In the genomic region with DNA sequence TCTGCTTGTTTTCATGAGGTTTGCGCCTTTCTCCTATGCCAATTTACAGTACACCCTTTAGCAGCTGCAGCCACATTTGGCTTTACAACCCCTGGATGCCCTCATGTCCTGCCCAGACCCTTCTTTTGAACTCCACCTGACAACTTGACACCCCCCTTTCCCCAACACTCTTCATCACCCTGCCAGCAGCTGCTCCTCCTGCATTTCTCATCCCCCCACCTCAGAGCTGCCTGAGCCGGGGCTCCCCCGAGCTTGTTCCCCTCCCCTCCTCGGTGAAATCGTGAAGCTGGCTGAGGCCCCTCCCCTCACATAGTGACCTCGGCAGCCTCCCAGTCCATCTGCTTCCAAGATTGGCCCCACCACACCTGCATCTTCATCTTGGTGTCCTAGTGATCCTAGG, we compare ENCODE assay signal across 1 cellular context.
TF ChIP-seq lines count a peak whose summit lies in the region.

No MANE protein-coding gene starts in this region.

TF ChIP-seq in GM23338, 12 proteins besides CTCF, POLR2A, EP300 and RAD21 (continued from another document):
- TF ChIP-seq, protein P1, sequence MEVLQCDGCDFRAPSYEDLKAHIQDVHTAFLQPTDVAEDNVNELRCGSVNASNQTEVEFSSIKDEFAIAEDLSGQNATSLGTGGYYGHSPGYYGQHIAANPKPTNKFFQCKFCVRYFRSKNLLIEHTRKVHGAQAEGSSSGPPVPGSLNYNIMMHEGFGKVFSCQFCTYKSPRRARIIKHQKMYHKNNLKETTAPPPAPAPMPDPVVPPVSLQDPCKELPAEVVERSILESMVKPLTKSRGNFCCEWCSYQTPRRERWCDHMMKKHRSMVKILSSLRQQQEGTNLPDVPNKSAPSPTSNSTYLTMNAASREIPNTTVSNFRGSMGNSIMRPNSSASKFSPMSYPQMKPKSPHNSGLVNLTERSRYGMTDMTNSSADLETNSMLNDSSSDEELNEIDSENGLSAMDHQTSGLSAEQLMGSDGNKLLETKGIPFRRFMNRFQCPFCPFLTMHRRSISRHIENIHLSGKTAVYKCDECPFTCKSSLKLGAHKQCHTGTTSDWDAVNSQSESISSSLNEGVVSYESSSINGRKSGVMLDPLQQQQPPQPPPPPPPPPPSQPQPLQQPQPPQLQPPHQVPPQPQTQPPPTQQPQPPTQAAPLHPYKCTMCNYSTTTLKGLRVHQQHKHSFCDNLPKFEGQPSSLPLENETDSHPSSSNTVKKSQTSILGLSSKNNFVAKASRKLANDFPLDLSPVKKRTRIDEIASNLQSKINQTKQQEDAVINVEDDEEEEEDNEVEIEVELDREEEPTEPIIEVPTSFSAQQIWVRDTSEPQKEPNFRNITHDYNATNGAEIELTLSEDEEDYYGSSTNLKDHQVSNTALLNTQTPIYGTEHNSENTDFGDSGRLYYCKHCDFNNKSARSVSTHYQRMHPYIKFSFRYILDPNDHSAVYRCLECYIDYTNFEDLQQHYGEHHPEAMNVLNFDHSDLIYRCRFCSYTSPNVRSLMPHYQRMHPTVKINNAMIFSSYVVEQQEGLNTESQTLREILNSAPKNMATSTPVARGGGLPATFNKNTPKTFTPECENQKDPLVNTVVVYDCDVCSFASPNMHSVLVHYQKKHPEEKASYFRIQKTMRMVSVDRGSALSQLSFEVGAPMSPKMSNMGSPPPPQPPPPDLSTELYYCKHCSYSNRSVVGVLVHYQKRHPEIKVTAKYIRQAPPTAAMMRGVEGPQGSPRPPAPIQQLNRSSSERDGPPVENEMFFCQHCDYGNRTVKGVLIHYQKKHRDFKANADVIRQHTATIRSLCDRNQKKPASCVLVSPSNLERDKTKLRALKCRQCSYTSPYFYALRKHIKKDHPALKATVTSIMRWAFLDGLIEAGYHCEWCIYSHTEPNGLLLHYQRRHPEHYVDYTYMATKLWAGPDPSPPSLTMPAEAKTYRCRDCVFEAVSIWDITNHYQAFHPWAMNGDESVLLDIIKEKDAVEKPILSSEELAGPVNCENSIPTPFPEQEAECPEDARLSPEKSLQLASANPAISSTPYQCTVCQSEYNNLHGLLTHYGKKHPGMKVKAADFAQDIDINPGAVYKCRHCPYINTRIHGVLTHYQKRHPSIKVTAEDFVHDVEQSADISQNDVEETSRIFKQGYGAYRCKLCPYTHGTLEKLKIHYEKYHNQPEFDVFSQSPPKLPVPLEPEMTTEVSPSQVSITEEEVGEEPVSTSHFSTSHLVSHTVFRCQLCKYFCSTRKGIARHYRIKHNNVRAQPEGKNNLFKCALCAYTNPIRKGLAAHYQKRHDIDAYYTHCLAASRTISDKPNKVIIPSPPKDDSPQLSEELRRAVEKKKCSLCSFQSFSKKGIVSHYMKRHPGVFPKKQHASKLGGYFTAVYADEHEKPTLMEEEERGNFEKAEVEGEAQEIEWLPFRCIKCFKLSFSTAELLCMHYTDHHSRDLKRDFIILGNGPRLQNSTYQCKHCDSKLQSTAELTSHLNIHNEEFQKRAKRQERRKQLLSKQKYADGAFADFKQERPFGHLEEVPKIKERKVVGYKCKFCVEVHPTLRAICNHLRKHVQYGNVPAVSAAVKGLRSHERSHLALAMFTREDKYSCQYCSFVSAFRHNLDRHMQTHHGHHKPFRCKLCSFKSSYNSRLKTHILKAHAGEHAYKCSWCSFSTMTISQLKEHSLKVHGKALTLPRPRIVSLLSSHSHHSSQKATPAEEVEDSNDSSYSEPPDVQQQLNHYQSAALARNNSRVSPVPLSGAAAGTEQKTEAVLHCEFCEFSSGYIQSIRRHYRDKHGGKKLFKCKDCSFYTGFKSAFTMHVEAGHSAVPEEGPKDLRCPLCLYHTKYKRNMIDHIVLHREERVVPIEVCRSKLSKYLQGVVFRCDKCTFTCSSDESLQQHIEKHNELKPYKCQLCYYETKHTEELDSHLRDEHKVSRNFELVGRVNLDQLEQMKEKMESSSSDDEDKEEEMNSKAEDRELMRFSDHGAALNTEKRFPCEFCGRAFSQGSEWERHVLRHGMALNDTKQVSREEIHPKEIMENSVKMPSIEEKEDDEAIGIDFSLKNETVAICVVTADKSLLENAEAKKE (CRISPR knock-in tag; IDR thresholded peaks at IDR 0.05) = no peak
- TF ChIP-seq ZNF331 (CRISPR knock-in tag; IDR thresholded peaks at IDR 0.05; ENCODE audit: low read depth) (no peak), JUNB (IDR thresholded peaks at IDR 0.05; ENCODE audit: unreplicated experiment) (no peak), EZH2 (IDR thresholded peaks at IDR 0.05; ENCODE audit: low read depth, unreplicated experiment) (no peak), ZNF114 (CRISPR knock-in tag; IDR thresholded peaks at IDR 0.05) (no peak), POLR2AphosphoS5 (IDR thresholded peaks at IDR 0.05; ENCODE audit: low read depth) (no peak), CREB1 (CRISPR knock-in tag; IDR thresholded peaks at IDR 0.05; ENCODE audit: low read depth) (no peak), STAT1 (IDR thresholded peaks at IDR 0.05; ENCODE audit: unreplicated experiment) (no peak), EZH2phosphoT487 (IDR thresholded peaks at IDR 0.05; ENCODE audit: unreplicated experiment) (no peak)
- TF ChIP-seq, protein P2, sequence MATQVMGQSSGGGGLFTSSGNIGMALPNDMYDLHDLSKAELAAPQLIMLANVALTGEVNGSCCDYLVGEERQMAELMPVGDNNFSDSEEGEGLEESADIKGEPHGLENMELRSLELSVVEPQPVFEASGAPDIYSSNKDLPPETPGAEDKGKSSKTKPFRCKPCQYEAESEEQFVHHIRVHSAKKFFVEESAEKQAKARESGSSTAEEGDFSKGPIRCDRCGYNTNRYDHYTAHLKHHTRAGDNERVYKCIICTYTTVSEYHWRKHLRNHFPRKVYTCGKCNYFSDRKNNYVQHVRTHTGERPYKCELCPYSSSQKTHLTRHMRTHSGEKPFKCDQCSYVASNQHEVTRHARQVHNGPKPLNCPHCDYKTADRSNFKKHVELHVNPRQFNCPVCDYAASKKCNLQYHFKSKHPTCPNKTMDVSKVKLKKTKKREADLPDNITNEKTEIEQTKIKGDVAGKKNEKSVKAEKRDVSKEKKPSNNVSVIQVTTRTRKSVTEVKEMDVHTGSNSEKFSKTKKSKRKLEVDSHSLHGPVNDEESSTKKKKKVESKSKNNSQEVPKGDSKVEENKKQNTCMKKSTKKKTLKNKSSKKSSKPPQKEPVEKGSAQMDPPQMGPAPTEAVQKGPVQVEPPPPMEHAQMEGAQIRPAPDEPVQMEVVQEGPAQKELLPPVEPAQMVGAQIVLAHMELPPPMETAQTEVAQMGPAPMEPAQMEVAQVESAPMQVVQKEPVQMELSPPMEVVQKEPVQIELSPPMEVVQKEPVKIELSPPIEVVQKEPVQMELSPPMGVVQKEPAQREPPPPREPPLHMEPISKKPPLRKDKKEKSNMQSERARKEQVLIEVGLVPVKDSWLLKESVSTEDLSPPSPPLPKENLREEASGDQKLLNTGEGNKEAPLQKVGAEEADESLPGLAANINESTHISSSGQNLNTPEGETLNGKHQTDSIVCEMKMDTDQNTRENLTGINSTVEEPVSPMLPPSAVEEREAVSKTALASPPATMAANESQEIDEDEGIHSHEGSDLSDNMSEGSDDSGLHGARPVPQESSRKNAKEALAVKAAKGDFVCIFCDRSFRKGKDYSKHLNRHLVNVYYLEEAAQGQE (IDR thresholded peaks at IDR 0.05; ENCODE audit: unreplicated experiment) = no peak
- TF ChIP-seq, protein P3, sequence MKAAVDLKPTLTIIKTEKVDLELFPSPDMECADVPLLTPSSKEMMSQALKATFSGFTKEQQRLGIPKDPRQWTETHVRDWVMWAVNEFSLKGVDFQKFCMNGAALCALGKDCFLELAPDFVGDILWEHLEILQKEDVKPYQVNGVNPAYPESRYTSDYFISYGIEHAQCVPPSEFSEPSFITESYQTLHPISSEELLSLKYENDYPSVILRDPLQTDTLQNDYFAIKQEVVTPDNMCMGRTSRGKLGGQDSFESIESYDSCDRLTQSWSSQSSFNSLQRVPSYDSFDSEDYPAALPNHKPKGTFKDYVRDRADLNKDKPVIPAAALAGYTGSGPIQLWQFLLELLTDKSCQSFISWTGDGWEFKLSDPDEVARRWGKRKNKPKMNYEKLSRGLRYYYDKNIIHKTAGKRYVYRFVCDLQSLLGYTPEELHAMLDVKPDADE (IDR thresholded peaks at IDR 0.05) = no peak
